14 cellular contexts compared by ENCODE assay signal in the genomic region with DNA sequence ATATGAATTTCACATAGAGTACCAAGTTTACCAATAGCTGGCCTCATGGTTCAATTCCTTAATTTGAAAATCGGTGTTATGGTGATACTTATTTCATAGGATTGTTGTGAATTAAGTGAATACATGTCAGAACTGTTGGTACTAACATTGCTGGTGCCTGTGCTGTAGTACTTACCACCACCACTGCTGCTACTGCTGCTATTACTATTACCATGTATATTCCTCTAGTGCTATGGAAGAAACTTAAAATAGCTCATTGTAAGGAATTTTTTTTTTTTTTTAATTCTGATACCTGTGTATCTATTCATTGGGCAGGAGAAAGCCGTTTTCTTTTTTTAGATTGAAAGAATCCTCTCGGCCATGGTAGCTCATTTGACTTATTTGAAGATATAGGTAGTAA. TPM values are rescaled to one million over a fixed set of nuclear protein-coding genes. Genes with fewer than 3 reads are reported as not detected.
A peak's percentile ranks its signal among the peaks of the same experiment; 100 is the strongest.
DNase-seq lines count a peak whose midpoint lies in the region; ATAC-seq lines count a peak whose summit lies in the region.
"Had no signal": no experiment of that assay in that cellular context is flagged by ENCODE, and none has a peak within 500 bp of the region (broad histone marks: within the 10 kb centered on the region; RNA-seq: fewer than 3 reads in every experiment).

No MANE protein-coding gene starts in this region.

- peaks cover 67% of the 10 kb centered on the region for H3K4me1 Mint-ChIP-seq in activated naive CD4-positive, alpha-beta T cell treated with anti-CD3 and anti-CD28 coated beads, Interleukin-2, amount 50 U/mL, for 24 hours
- H3K4me1 Mint-ChIP-seq in activated naive CD4-positive, alpha-beta T cell treated with anti-CD3 and anti-CD28 coated beads, Interleukin-2, amount 10 ng/mL, durations not matched to agents 7 days and 5 days, result peaks cover 44% of the 10 kb centered on the region
- H3K4me1 Mint-ChIP-seq in stimulated activated effector memory CD8-positive, alpha-beta T cell treated with anti-CD3 and anti-CD28 coated beads, Interleukin-12 subunit alpha, Interleukin-12 subunit beta, amount 100 ng/mL, for 72 hours, result peaks cover 60% of the 10 kb centered on the region

- H3K9me3 Mint-ChIP-seq in activated naive CD4-positive, alpha-beta T cell treated with anti-CD3 and anti-CD28 coated beads, Interleukin-2, amount 50 U/mL, for 24 hours, result no peaks in the 10 kb centered on the region
- H3K9me3 Mint-ChIP-seq in activated naive CD4-positive, alpha-beta T cell treated with anti-CD3 and anti-CD28 coated beads, Interleukin-2, amount 10 ng/mL, durations not matched to agents 7 days and 5 days, result no peaks in the 10 kb centered on the region
- H3K9me3 Mint-ChIP-seq in stimulated activated effector memory CD8-positive, alpha-beta T cell treated with anti-CD3 and anti-CD28 coated beads, Interleukin-12 subunit alpha, Interleukin-12 subunit beta, amount 100 ng/mL, for 72 hours, result no peaks in the 10 kb centered on the region
- H3K9me3 Mint-ChIP-seq: CD8-positive, alpha-beta T cell had no signal

- no peak for ATAC-seq in stimulated activated effector memory CD8-positive, alpha-beta T cell treated with anti-CD3 and anti-CD28 coated beads, Interleukin-12 subunit alpha, Interleukin-12 subunit beta, amount 100 ng/mL, for 72 hours
- ATAC-seq: CD8-positive, alpha-beta T cell; esophagus mucosa had no signal

- peak overlapping the region; percentile 52 for H3K4me3 Mint-ChIP-seq in activated naive CD4-positive, alpha-beta T cell treated with anti-CD3 and anti-CD28 coated beads, Interleukin-2, amount 50 U/mL, for 24 hours
- H3K4me3 Mint-ChIP-seq in activated naive CD4-positive, alpha-beta T cell treated with anti-CD3 and anti-CD28 coated beads, Interleukin-2, amount 10 ng/mL, durations not matched to agents 7 days and 5 days, result no peak overlapping the region
- H3K4me3 Mint-ChIP-seq in stimulated activated effector memory CD8-positive, alpha-beta T cell treated with anti-CD3 and anti-CD28 coated beads, Interleukin-12 subunit alpha, Interleukin-12 subunit beta, amount 100 ng/mL, for 72 hours, result peak overlapping the region; percentile 85
- H3K4me3 Mint-ChIP-seq: CD8-positive, alpha-beta T cell had no signal

- H3K36me3 Mint-ChIP-seq in activated naive CD4-positive, alpha-beta T cell treated with anti-CD3 and anti-CD28 coated beads, Interleukin-2, amount 50 U/mL, for 24 hours, result peaks cover 1% of the 10 kb centered on the region
- peaks cover 7% of the 10 kb centered on the region for H3K36me3 Mint-ChIP-seq in activated naive CD4-positive, alpha-beta T cell treated with anti-CD3 and anti-CD28 coated beads, Interleukin-2, amount 10 ng/mL, durations not matched to agents 7 days and 5 days
- H3K36me3 Mint-ChIP-seq in stimulated activated effector memory CD8-positive, alpha-beta T cell treated with anti-CD3 and anti-CD28 coated beads, Interleukin-12 subunit alpha, Interleukin-12 subunit beta, amount 100 ng/mL, for 72 hours, result peaks cover 10% of the 10 kb centered on the region

- H3K27me3 ChIP-seq in H7 (ENCODE audit: control insufficient read depth, insufficient read depth, low read length), result peaks cover 16% of the 10 kb centered on the region
- H3K27me3 ChIP-seq: vagina had no signal

- no peaks in the 10 kb centered on the region; the same call in 1 of the 2 replicates for H3K36me3 ChIP-seq in H7 (replicated peaks; ENCODE audit: control insufficient read depth, insufficient read depth, low read length)

- H3K4me3 ChIP-seq in H7 (ENCODE audit: insufficient read depth, low read depth, low read length), result no peak overlapping the region
- H3K4me3 ChIP-seq: vagina had no signal

- no peaks in the 10 kb centered on the region for H3K27me3 Mint-ChIP-seq in activated naive CD4-positive, alpha-beta T cell treated with anti-CD3 and anti-CD28 coated beads, Interleukin-2, amount 50 U/mL, for 24 hours
- peaks cover 5% of the 10 kb centered on the region for H3K27me3 Mint-ChIP-seq in activated naive CD4-positive, alpha-beta T cell treated with anti-CD3 and anti-CD28 coated beads, Interleukin-2, amount 10 ng/mL, durations not matched to agents 7 days and 5 days

- DNase-seq in activated naive CD4-positive, alpha-beta T cell treated with anti-CD3 and anti-CD28 coated beads, Interleukin-2, amount 10 ng/mL, durations not matched to agents 7 days and 5 days, result no peak
- peak; percentile 24 to 25 for DNase-seq in Kasumi-1 (lab: John Stamatoyannopoulos, UW)
- peak; percentile 23 for DNase-seq in dermis blood vessel endothelial cell
- DNase-seq in stimulated activated effector memory CD8-positive, alpha-beta T cell treated with anti-CD3 and anti-CD28 coated beads, Interleukin-12 subunit alpha, Interleukin-12 subunit beta, amount 100 ng/mL, for 72 hours (ENCODE audit: low spot score in 2 of 2), result no peak
- no peak for DNase-seq in occipital lobe (lab: John Stamatoyannopoulos, UW)
- DNase-seq in activated gamma-delta T cell (lab: John Stamatoyannopoulos, UW), result no peak
- no peak for DNase-seq in H7
- DNase-seq: activated effector memory CD4-positive, alpha-beta T cell treated with anti-CD3 and anti-CD28 coated beads, Interleukin-2, amount 50 U/mL, for 16 hours; CD8-positive, alpha-beta T cell; HCEC 1CT; NCI-H345 had no signal

- CTCF ChIA-PET in activated naive CD4-positive, alpha-beta T cell treated with anti-CD3 and anti-CD28 coated beads, Interleukin-2, amount 10 ng/mL, durations not matched to agents 7 days and 5 days (lab: Charles Lee), result no interaction called here

- H3K27ac Mint-ChIP-seq in activated naive CD4-positive, alpha-beta T cell treated with anti-CD3 and anti-CD28 coated beads, Interleukin-2, amount 50 U/mL, for 24 hours, result peak overlapping the region; percentile 23
- H3K27ac Mint-ChIP-seq in activated naive CD4-positive, alpha-beta T cell treated with anti-CD3 and anti-CD28 coated beads, Interleukin-2, amount 10 ng/mL, durations not matched to agents 7 days and 5 days, result no peak overlapping the region
- no peak overlapping the region for H3K27ac Mint-ChIP-seq in stimulated activated effector memory CD8-positive, alpha-beta T cell treated with anti-CD3 and anti-CD28 coated beads, Interleukin-12 subunit alpha, Interleukin-12 subunit beta, amount 100 ng/mL, for 72 hours
- H3K27ac Mint-ChIP-seq: CD8-positive, alpha-beta T cell had no signal

RNA-seq across cellular contexts. Expression of gene FYTTD1, which starts 3.6 kb away (rescaled TPM):
- total RNA-seq in dermis blood vessel endothelial cell, result 73.2 and 110 TPM in 2 replicates
- 67.4 TPM for total RNA-seq in occipital lobe
- 13.5 and 17.7 TPM in 2 replicates for total RNA-seq in H7 (2014; rRNA removed; shearing (Covaris generic))

RNA-seq across cellular contexts. Expression of gene RUBCN, which starts 16.6 kb away (rescaled TPM):
- total RNA-seq in dermis blood vessel endothelial cell (8.8 and 15.3 TPM in 2 replicates), occipital lobe (29.3 TPM)
- 9.6 and 15.5 TPM in 2 replicates for total RNA-seq in H7 (2014; rRNA removed; shearing (Covaris generic))

RNA-seq across cellular contexts. Expression of gene LRCH3, which starts 37.8 kb away (rescaled TPM):
- total RNA-seq in dermis blood vessel endothelial cell (82.4 and 154 TPM in 2 replicates), occipital lobe (71.4 TPM)
- 21.4 and 21.5 TPM in 2 replicates for total RNA-seq in H7 (2014; rRNA removed; shearing (Covaris generic))

Comparison
In these comparisons a context has a peak if more than half of its experiments do, and no peak if none do; other contexts are left out.
1. DNase-seq: peak in Kasumi-1 (2 of 2) and dermis blood vessel endothelial cell (single experiment); none in activated naive CD4-positive, alpha-beta T cell treated with anti-CD3 and anti-CD28 coated beads, Interleukin-2, amount 10 ng/mL, durations not matched to agents 7 days and 5 days (single experiment), stimulated activated effector memory CD8-positive, alpha-beta T cell treated with anti-CD3 and anti-CD28 coated beads, Interleukin-12 subunit alpha, Interleukin-12 subunit beta, amount 100 ng/mL, for 72 hours (0 of 2), occipital lobe (single experiment), activated gamma-delta T cell (single experiment) and H7 (single experiment).